In genomic region chr2:142710336-142710735, GRCh38 we compare ENCODE assay signal across 21 cellular contexts.
"Had no signal": no experiment of that assay in that cellular context is flagged by ENCODE, and none has a peak within 500 bp of the region (broad histone marks: within the 10 kb centered on the region; RNA-seq: fewer than 3 reads in every experiment).

No MANE protein-coding gene starts in this region.

- FAIRE-seq: RCC 7860 had no signal

- H3K27ac ChIP-seq: SJSA1, SK-N-MC had no signal

- H3K27me3 ChIP-seq: SJSA1 had no signal

- H3K9me3 ChIP-seq: SJSA1 had no signal

- H3K4me1 ChIP-seq: SJSA1 had no signal

- H3K36me3 ChIP-seq: SJSA1 had no signal

- DNase-seq: IMR-90, Karpas-422, KG1, NCI-H1092, NCI-H1105 treated with DMSO at 0.1 percent for 48 hours, NCI-H1417 treated with DMSO at 0.1 percent for 48 hours, NCI-H146, NCI-H1694 treated with DMSO at 0.1 percent for 48 hours, NCI-H1930, NCI-H2081, NCI-H2107, NCI-H2227 treated with DMSO at 0.1 percent for 48 hours, NCI-H524, NCI-H526 treated with DMSO at 0.1 percent for 48 hours, NCI-H774, Right ventricle myocardium superior, RPMI8226, SIG-M5 had no signal

- H3K4me3 ChIP-seq: SJSA1, SK-N-MC had no signal
